Comparison of ENCODE assay signal across 1 cellular context in genomic region chr7:20064974-20065862, GRCh38.
TF ChIP-seq lines count a peak whose summit lies in the region.

No MANE protein-coding gene starts in this region.

TF ChIP-seq in GM23338, 12 proteins besides CTCF, POLR2A, EP300 and RAD21 (continued from another document):
- no peak for TF ChIP-seq REST (IDR thresholded peaks at IDR 0.05; ENCODE audit: unreplicated experiment)
- no peak for TF ChIP-seq NANOG (IDR thresholded peaks at IDR 0.05; ENCODE audit: borderline replicate concordance)
